Comparison of ENCODE assay signal across 19 cellular contexts in the genomic region with DNA sequence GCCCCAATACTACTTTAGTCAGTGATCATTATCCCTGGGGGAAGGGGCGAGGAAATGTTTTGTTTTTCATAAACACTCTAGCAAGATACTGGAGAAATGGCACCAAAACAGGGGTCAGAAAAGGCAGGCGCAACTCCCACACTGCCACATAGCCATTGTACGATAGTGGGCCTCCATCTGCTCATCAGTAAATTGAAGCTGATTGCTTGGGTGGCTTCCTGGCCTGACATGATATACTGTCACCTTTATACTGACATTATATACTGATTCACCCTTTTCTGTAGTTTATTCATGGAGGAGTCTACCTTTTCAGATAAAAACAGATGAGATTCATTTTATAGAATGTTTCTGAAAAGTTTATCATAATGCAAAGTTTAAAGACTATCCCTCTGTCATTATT.
"Had no signal": no experiment of that assay in that cellular context is flagged by ENCODE, and none has a peak within 500 bp of the region (broad histone marks: within the 10 kb centered on the region; RNA-seq: fewer than 3 reads in every experiment).

No MANE protein-coding gene starts in this region.

- H3K4me3 Mint-ChIP-seq: activated CD4-positive, alpha-beta T cell treated with anti-CD3 and anti-CD28 coated beads for 36 hours; activated CD8-positive, alpha-beta T cell treated with anti-CD3 and anti-CD28 coated beads for 36 hours; activated naive CD4-positive, alpha-beta T cell treated with anti-CD3 and anti-CD28 coated beads, Interleukin-2, amount 10 ng/mL, durations not matched to agents 7 days and 5 days; memory B cell; neural progenitor cell; WTC11 had no signal

- H3K9me3 Mint-ChIP-seq: activated CD8-positive, alpha-beta T cell treated with anti-CD3 and anti-CD28 coated beads for 36 hours; activated naive CD4-positive, alpha-beta T cell treated with anti-CD3 and anti-CD28 coated beads, Interleukin-2, amount 10 ng/mL, durations not matched to agents 7 days and 5 days; activated T-helper 2 cell treated with anti-CD3 and anti-CD28 coated beads, Interferon-gamma antibody, Interleukin-2, Interleukin-4, amounts not matched to agents 10 μg/mL and 5 μg/mL and 100 μg/mL, durations not matched to agents 14 hours and 24 hours and 36 hours; memory B cell; WTC11 had no signal

- H3K27me3 Mint-ChIP-seq: activated naive CD4-positive, alpha-beta T cell treated with anti-CD3 and anti-CD28 coated beads, Interleukin-2, amount 10 ng/mL, durations not matched to agents 7 days and 5 days; memory B cell; progenitor cell of endocrine pancreas had no signal

- H3K36me3 Mint-ChIP-seq: activated naive CD4-positive, alpha-beta T cell treated with anti-CD3 and anti-CD28 coated beads, Interleukin-2, amount 10 ng/mL, durations not matched to agents 7 days and 5 days; WTC11 had no signal

- H3K4me1 Mint-ChIP-seq: activated CD4-positive, alpha-beta T cell treated with anti-CD3 and anti-CD28 coated beads for 36 hours; activated naive CD4-positive, alpha-beta T cell treated with anti-CD3 and anti-CD28 coated beads, Interleukin-2, amount 10 ng/mL, durations not matched to agents 7 days and 5 days; memory B cell; neural progenitor cell had no signal

- H3K4me1 ChIP-seq: ascending aorta had no signal

- H3K36me3 ChIP-seq: ascending aorta, gastroesophageal sphincter, heart right ventricle, tibial nerve, vagina had no signal

- H3K4me3 ChIP-seq: ascending aorta, gastroesophageal sphincter, heart right ventricle, neural progenitor cell, tibial nerve, vagina had no signal

- H3K27ac ChIP-seq: ascending aorta, gastroesophageal sphincter, heart right ventricle, tibial nerve, vagina had no signal

- H3K27ac Mint-ChIP-seq: activated CD4-positive, alpha-beta T cell treated with anti-CD3 and anti-CD28 coated beads for 36 hours; activated CD8-positive, alpha-beta T cell treated with anti-CD3 and anti-CD28 coated beads for 36 hours; activated naive CD4-positive, alpha-beta T cell treated with anti-CD3 and anti-CD28 coated beads, Interleukin-2, amount 10 ng/mL, durations not matched to agents 7 days and 5 days; activated T-helper 2 cell treated with anti-CD3 and anti-CD28 coated beads, Interferon-gamma antibody, Interleukin-2, Interleukin-4, amounts not matched to agents 10 μg/mL and 5 μg/mL and 100 μg/mL, durations not matched to agents 14 hours and 24 hours and 36 hours; memory B cell; neural progenitor cell; progenitor cell of endocrine pancreas had no signal

- DNase-seq: activated CD4-positive, alpha-beta T cell treated with anti-CD3 and anti-CD28 coated beads for 36 hours; activated CD8-positive, alpha-beta T cell treated with anti-CD3 and anti-CD28 coated beads for 36 hours; activated naive CD4-positive, alpha-beta T cell treated with anti-CD3 and anti-CD28 coated beads, Interleukin-2, amount 10 ng/mL, durations not matched to agents 7 days and 5 days; activated T-cell treated with anti-CD3 and anti-CD28 coated beads, Interleukin-2, amount 50 U/mL, for 1 hour; effector CD4-positive, alpha-beta T cell; heart right ventricle; kidney glomerular epithelial cell; stimulated activated CD4-positive, alpha-beta T cell treated with anti-CD3 and anti-CD28 coated beads, Interleukin-2, amount 100 ng/mL, for 24 hours; stimulated activated naive CD4-positive, alpha-beta T cell treated with Interleukin-2 at 50 U/mL for 16 hours; substantia nigra had no signal
